1 cellular context compared by ENCODE assay signal in the genomic region with DNA sequence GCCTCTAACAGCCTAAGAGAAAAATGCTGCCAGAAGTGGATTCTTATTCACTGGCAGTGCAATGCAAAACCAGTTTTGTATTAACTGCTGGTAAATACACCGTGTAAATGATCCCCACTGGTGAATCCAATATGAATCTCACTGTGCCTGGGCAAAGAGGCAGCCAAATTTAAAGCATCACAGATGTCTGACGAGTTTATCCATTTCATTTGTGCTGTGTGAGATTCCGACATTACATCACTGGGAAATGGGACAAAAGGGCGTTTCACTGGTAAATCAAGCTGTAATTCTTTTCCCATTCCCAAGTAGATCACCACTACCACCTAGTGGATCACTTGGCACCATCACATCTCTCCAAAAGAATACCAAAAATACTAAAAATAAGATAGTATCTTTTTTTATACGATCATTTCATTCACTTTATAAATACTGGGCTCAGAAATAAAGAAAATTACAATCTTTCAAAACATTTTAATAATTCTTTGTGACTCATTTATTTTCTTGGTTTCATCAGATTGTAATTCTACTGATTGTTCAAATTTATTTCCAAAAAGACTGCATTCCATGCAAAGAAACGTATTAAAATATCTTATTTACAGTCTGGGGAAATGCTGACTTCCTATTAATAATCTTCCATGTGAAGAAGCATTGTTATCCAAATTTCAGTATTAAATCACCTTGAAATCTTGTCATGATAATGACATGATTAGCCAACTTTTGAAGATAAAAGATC.
TF ChIP-seq lines count a peak whose summit lies in the region.

No MANE protein-coding gene starts in this region.

TF ChIP-seq in HepG2, 621 proteins besides CTCF, POLR2A, EP300 and RAD21 (continued from another document):
- TF ChIP-seq, protein P1, sequence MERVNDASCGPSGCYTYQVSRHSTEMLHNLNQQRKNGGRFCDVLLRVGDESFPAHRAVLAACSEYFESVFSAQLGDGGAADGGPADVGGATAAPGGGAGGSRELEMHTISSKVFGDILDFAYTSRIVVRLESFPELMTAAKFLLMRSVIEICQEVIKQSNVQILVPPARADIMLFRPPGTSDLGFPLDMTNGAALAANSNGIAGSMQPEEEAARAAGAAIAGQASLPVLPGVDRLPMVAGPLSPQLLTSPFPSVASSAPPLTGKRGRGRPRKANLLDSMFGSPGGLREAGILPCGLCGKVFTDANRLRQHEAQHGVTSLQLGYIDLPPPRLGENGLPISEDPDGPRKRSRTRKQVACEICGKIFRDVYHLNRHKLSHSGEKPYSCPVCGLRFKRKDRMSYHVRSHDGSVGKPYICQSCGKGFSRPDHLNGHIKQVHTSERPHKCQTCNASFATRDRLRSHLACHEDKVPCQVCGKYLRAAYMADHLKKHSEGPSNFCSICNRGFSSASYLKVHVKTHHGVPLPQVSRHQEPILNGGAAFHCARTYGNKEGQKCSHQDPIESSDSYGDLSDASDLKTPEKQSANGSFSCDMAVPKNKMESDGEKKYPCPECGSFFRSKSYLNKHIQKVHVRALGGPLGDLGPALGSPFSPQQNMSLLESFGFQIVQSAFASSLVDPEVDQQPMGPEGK (CRISPR knock-in tag; IDR thresholded peaks at IDR 0.05) = no peak
- TF ChIP-seq, protein P2, sequence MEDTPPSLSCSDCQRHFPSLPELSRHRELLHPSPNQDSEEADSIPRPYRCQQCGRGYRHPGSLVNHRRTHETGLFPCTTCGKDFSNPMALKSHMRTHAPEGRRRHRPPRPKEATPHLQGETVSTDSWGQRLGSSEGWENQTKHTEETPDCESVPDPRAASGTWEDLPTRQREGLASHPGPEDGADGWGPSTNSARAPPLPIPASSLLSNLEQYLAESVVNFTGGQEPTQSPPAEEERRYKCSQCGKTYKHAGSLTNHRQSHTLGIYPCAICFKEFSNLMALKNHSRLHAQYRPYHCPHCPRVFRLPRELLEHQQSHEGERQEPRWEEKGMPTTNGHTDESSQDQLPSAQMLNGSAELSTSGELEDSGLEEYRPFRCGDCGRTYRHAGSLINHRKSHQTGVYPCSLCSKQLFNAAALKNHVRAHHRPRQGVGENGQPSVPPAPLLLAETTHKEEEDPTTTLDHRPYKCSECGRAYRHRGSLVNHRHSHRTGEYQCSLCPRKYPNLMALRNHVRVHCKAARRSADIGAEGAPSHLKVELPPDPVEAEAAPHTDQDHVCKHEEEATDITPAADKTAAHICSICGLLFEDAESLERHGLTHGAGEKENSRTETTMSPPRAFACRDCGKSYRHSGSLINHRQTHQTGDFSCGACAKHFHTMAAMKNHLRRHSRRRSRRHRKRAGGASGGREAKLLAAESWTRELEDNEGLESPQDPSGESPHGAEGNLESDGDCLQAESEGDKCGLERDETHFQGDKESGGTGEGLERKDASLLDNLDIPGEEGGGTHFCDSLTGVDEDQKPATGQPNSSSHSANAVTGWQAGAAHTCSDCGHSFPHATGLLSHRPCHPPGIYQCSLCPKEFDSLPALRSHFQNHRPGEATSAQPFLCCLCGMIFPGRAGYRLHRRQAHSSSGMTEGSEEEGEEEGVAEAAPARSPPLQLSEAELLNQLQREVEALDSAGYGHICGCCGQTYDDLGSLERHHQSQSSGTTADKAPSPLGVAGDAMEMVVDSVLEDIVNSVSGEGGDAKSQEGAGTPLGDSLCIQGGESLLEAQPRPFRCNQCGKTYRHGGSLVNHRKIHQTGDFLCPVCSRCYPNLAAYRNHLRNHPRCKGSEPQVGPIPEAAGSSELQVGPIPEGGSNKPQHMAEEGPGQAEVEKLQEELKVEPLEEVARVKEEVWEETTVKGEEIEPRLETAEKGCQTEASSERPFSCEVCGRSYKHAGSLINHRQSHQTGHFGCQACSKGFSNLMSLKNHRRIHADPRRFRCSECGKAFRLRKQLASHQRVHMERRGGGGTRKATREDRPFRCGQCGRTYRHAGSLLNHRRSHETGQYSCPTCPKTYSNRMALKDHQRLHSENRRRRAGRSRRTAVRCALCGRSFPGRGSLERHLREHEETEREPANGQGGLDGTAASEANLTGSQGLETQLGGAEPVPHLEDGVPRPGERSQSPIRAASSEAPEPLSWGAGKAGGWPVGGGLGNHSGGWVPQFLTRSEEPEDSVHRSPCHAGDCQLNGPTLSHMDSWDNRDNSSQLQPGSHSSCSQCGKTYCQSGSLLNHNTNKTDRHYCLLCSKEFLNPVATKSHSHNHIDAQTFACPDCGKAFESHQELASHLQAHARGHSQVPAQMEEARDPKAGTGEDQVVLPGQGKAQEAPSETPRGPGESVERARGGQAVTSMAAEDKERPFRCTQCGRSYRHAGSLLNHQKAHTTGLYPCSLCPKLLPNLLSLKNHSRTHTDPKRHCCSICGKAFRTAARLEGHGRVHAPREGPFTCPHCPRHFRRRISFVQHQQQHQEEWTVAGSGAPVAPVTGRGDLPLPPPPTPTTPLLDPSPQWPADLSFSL (CRISPR knock-in tag; IDR thresholded peaks at IDR 0.05) = no peak
- TF ChIP-seq, protein P3, sequence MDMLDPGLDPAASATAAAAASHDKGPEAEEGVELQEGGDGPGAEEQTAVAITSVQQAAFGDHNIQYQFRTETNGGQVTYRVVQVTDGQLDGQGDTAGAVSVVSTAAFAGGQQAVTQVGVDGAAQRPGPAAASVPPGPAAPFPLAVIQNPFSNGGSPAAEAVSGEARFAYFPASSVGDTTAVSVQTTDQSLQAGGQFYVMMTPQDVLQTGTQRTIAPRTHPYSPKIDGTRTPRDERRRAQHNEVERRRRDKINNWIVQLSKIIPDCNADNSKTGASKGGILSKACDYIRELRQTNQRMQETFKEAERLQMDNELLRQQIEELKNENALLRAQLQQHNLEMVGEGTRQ (IDR thresholded peaks at IDR 0.05; ENCODE audit: low read depth, low read length) = no peak
- TF ChIP-seq, protein P3 (CRISPR knock-in tag; IDR thresholded peaks at IDR 0.05; ENCODE audit: borderline replicate concordance) = no peak
- TF ChIP-seq TMF1 (CRISPR knock-in tag; IDR thresholded peaks at IDR 0.05; ENCODE audit: low read depth) (no peak), BORCS8-MEF2B (CRISPR knock-in tag; IDR thresholded peaks at IDR 0.05) (no peak), STAG1 (CRISPR knock-in tag; IDR thresholded peaks at IDR 0.05) (peak; percentile 78)
- TF ChIP-seq, protein P4, sequence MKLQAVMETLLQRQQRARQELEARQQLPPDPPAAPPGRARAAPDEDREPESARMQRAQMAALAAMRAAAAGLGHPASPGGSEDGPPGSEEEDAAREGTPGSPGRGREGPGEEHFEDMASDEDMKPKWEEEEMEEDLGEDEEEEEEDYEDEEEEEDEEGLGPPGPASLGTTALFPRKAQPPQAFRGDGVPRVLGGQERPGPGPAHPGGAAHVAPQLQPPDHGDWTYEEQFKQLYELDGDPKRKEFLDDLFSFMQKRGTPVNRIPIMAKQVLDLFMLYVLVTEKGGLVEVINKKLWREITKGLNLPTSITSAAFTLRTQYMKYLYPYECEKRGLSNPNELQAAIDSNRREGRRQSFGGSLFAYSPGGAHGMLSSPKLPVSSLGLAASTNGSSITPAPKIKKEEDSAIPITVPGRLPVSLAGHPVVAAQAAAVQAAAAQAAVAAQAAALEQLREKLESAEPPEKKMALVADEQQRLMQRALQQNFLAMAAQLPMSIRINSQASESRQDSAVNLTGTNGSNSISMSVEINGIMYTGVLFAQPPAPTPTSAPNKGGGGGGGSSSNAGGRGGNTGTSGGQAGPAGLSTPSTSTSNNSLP (IDR thresholded peaks at IDR 0.05; ENCODE audit: low read depth, low read length) = peak; percentile 50; the same call in 1 of the 2 replicates
